8 cellular contexts compared by ENCODE assay signal in the genomic region with DNA sequence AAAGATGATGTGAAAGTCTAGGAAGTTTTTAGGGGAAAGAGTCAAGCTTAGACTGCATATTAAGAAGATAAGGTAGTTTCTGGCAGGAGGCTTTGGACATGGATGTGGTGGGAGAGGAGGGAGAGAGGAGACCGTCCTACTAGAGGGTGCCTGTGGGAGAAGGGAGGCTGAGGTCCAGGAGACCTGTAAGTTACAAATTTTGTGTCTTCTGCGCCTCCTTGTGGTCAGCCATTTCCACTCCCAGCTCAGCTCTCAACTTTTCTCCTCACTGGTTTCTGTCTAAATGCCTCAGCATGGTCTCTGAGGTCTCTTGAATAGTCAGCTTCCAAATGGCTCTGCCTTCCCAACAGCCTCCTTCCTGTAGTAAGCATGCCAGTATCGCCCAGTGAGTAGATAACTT.
DNase-seq lines count a peak whose midpoint lies in the region; ATAC-seq, FAIRE-seq and TF ChIP-seq lines count a peak whose summit lies in the region.

No MANE protein-coding gene starts in this region.

- no peak overlapping the region for H3K4me3 ChIP-seq in Panc1 (ENCODE audit: low read depth in 2 of 2, low read length in 2 of 2)
- no peak overlapping the region for H3K4me3 ChIP-seq in dorsolateral prefrontal cortex

- H3K27me3 ChIP-seq in Panc1 (ENCODE audit: control insufficient read depth, insufficient read depth, low read length), result peaks cover 12% of the 10 kb centered on the region
- peaks cover 0 to 4% (median 0%) of the 10 kb centered on the region in 45 donors for H3K27me3 ChIP-seq in dorsolateral prefrontal cortex

- peak; percentile 86 for ATAC-seq in Panc1
- ATAC-seq in GM18868 (IDR thresholded peaks at IDR 0.05; ENCODE audit: unreplicated experiment), result no peak
- no peak for ATAC-seq in GM21825 (IDR thresholded peaks at IDR 0.05; ENCODE audit: unreplicated experiment)
- no peak for ATAC-seq in GM18519 (IDR thresholded peaks at IDR 0.05; ENCODE audit: low FRiP score, unreplicated experiment)

- in situ Hi-C loops in Panc1 (cut with HindIII; ENCODE audit: low pct_unique_long_range_greater_than_20kb, low sequenced_read_pairs), result no loop called here

- no peaks in the 10 kb centered on the region for H3K36me3 ChIP-seq in Panc1 (ENCODE audit: control insufficient read depth, insufficient read depth, low read length)

- intact Hi-C loops in Panc1 (cut with micrococcal nuclease; ENCODE audit: unreplicated experiment), result loop anchor here (10.0 kb wide), 1 partner anchor 521 kb away; no protein-coding TSS in a partner anchor
- intact Hi-C loops in dorsolateral prefrontal cortex (cut with DNase I), result no loop called here

- BruUV-seq in Panc1 (replicated peaks; lab: Mats Ljungman, UMichigan), result no TSS peak

- TF ChIP-seq CTCF in C4-2B (conservative IDR thresholded peaks at IDR 0.05) (peak; percentile 79), Panc1 (IDR thresholded peaks at IDR 0.05) (peak; percentile 78), dorsolateral prefrontal cortex (IDR thresholded peaks at IDR 0.05 in 54 of 56, conservative IDR thresholded peaks at IDR 0.05 in 2 of 56; ENCODE audit: low read depth in 1 of 56, partially characterized antibody in 56 of 56) (peak in 50 of 56 donors; percentile 13 to 61 (median 36))

- CTCF ChIA-PET in Panc1 (lab: Charles Lee), result no interaction called here

- DNase-seq in GM19239 (ENCODE audit: insufficient read length, low spot score), result no peak
- peak; percentile 20 for DNase-seq in Panc1 (ENCODE audit: low read depth, low spot score)
- peak in 4 of 10 donors; percentile 6 to 37 (median 18) for DNase-seq in dorsolateral prefrontal cortex
- peak; percentile 26 for DNase-seq in mucosa of gallbladder (ENCODE audit: low spot score)

- no peaks in the 10 kb centered on the region for H3K9me3 ChIP-seq in Panc1 (ENCODE audit: control insufficient read depth, insufficient read depth, low read depth, low read length)

- no peak overlapping the region for H3K27ac ChIP-seq in C4-2B
- H3K27ac ChIP-seq in Panc1 (ENCODE audit: low read length), result peak overlapping the region; percentile 32; the same call in 1 of the 2 replicates
- no peak overlapping the region for H3K27ac ChIP-seq in dorsolateral prefrontal cortex

- POLR2A ChIA-PET in Panc1 (lab: Charles Lee), result no interaction called here

- peak; percentile 61 for FAIRE-seq in GM19239 (lab: Jason Lieb, UNC)

- H3K4me1 ChIP-seq in Panc1 (ENCODE audit: control insufficient read depth, insufficient read depth, low read length), result no peaks in the 10 kb centered on the region
